ENCODE assay signal across 8 cellular contexts in genomic region chr5:32444191-32444945, GRCh38.
A peak's percentile ranks its signal among the peaks of the same experiment; 100 is the strongest.
DNase-seq lines count a peak whose midpoint lies in the region; ATAC-seq and TF ChIP-seq lines count a peak whose summit lies in the region.

Gene ZFR (minus strand): TSS chr5:32444740. CDS start chr5:32444658, 82 bp downstream.

- peak within 1 kb of the TSS; percentile 80 for H3K4me3 ChIP-seq in AG09309 (ENCODE audit: control insufficient read depth, low read depth, low read length)

- TF ChIP-seq CTCF in AG09309 (IDR thresholded peaks at IDR 0.05; ENCODE audit: control insufficient read depth, insufficient read depth, low read depth, low read length, missing control alignments), result no peak

- ATAC-seq in GM19035 (IDR thresholded peaks at IDR 0.05; ENCODE audit: unreplicated experiment) (peak; percentile 82), HG03342 (IDR thresholded peaks at IDR 0.05; ENCODE audit: unreplicated experiment) (peak; percentile 78)

- DNase-seq in AG09309 (ENCODE audit: low read depth) (peak; percentile 48), NCI-H345 treated with DMSO at 0.1 percent for 48 hours (lab: John Stamatoyannopoulos, UW; ENCODE audit: unreplicated experiment) (peak; percentile 80), caudate nucleus (lab: John Stamatoyannopoulos, UW) (peak; percentile 8 to 93 (median 85)), iris pigment epithelial cell (ENCODE audit: low read depth) (peak; percentile 85)
- peak; percentile 80 to 89 (median 86) for DNase-seq in activated CD4-positive, CD25-positive, alpha-beta regulatory T cell (lab: John Stamatoyannopoulos, UW)
- DNase-seq in stimulated activated CD4-positive, alpha-beta T cell treated with anti-CD3 and anti-CD28 coated beads, Interleukin-12 subunit alpha, Interleukin-12 subunit beta, amount 100 ng/mL, for 24 hours (ENCODE audit: low read depth in 2 of 2), result peak; percentile 86 to 87

- H3K27ac ChIP-seq in caudate nucleus (ENCODE audit: low read depth, low read length), result peak within 1 kb of the TSS; percentile 86

Comparison
In these comparisons a context has a peak if more than half of its experiments do, and no peak if none do; other contexts are left out.
1. Peak in every context shown above with its lines: DNase-seq, ATAC-seq, H3K4me3 ChIP-seq and H3K27ac ChIP-seq.